1 cellular context compared by ENCODE assay signal in genomic region chr17:8383143-8383974, GRCh38.
TF ChIP-seq lines count a peak whose summit lies in the region.

Gene RPL26, minus strand, starts transcription at chr17:8383193. Its CDS starts 883 bp downstream, at chr17:8382310.

TF ChIP-seq in SK-N-SH, 30 proteins besides CTCF, POLR2A, EP300 and RAD21 (continued from another document):
- TF ChIP-seq POLR2AphosphoS5 (IDR thresholded peaks at IDR 0.05; ENCODE audit: low read depth, low read length), result peak; percentile 99
- peak; percentile 80 for TF ChIP-seq GABPA (IDR thresholded peaks at IDR 0.05; ENCODE audit: low read depth)
- TF ChIP-seq TCF12 (IDR thresholded peaks at IDR 0.05), result peak; percentile 43; the same call in 1 of the 2 replicates
- no peak for TF ChIP-seq NFIC (IDR thresholded peaks at IDR 0.05; ENCODE audit: borderline replicate concordance)
- TF ChIP-seq YY1 (IDR thresholded peaks at IDR 0.05; ENCODE audit: low read depth), result peak; percentile 84; the same call in 1 of the 2 replicates
- TF ChIP-seq GATA2 (CRISPR knock-in tag; IDR thresholded peaks at IDR 0.05), result no peak
- TF ChIP-seq SMC3 (IDR thresholded peaks at IDR 0.05; ENCODE audit: low read depth, low read length), result peak; percentile 53
- no peak; the same call in 1 of the 2 replicates for TF ChIP-seq JUND (IDR thresholded peaks at IDR 0.05)
- TF ChIP-seq ELF1 (IDR thresholded peaks at IDR 0.05), result peak; percentile 96
- no peak for TF ChIP-seq FOXJ3 (CRISPR knock-in tag; IDR thresholded peaks at IDR 0.05)
- TF ChIP-seq, protein P1, sequence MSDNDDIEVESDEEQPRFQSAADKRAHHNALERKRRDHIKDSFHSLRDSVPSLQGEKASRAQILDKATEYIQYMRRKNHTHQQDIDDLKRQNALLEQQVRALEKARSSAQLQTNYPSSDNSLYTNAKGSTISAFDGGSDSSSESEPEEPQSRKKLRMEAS (IDR thresholded peaks at IDR 0.05; ENCODE audit: low read depth), result peak; percentile 94
- no peak; the same call in 1 of the 2 replicates for TF ChIP-seq PBX3 (IDR thresholded peaks at IDR 0.05)
- no peak; the same call in 1 of the 2 replicates for TF ChIP-seq RCOR1 (IDR thresholded peaks at IDR 0.05; ENCODE audit: low read length)
- TF ChIP-seq MEF2A (IDR thresholded peaks at IDR 0.05; ENCODE audit: borderline replicate concordance, low read depth), result no peak; the same call in 1 of the 2 replicates
- peak; percentile 97; the same call in 1 of the 2 replicates for TF ChIP-seq SIN3A (IDR thresholded peaks at IDR 0.05; ENCODE audit: borderline replicate concordance, low read depth, low read length)
- no peak for TF ChIP-seq RXRA (IDR thresholded peaks at IDR 0.05; ENCODE audit: borderline replicate concordance, low read depth)
- 0 out of 2 replicates have a peak, but pooled peaks have one; percentile 17 for TF ChIP-seq FOXM1 (IDR thresholded peaks at IDR 0.05; ENCODE audit: low read depth)
- no peak for TF ChIP-seq FOSL2 (IDR thresholded peaks at IDR 0.05; ENCODE audit: borderline replicate concordance, low read depth)
- TF ChIP-seq, protein P2, sequence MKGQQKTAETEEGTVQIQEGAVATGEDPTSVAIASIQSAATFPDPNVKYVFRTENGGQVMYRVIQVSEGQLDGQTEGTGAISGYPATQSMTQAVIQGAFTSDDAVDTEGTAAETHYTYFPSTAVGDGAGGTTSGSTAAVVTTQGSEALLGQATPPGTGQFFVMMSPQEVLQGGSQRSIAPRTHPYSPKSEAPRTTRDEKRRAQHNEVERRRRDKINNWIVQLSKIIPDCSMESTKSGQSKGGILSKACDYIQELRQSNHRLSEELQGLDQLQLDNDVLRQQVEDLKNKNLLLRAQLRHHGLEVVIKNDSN (IDR thresholded peaks at IDR 0.05; ENCODE audit: borderline replicate concordance, low read depth), result no peak
- TF ChIP-seq EZH2phosphoT487 (IDR thresholded peaks at IDR 0.05; ENCODE audit: borderline replicate concordance, low read depth), result no peak
- peak; percentile 70 for TF ChIP-seq REST (IDR thresholded peaks at IDR 0.05; ENCODE audit: low read depth, low read length)
